In the genomic region with DNA sequence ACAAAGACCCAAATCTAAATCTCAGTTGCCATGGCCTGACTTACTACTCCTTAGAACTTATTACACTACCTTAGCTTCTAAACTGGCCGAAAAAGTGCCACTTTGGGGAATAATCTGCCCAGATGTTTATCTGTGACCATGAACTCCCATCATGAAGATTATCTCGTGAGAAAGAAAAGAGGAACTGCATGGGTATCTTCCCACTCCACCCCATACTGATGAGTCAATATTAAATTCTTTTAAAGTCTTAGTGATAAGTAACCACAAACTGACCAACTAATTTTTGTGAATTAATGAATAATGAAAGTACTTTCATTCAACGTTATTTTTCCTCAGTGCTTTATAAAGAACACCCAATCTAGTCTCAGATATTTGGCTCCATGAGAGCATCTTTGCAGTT, we compare ENCODE assay signal across 20 cellular contexts.
DNase-seq lines count a peak whose midpoint lies in the region; ATAC-seq, FAIRE-seq and TF ChIP-seq lines count a peak whose summit lies in the region.
"Had no signal": no experiment of that assay in that cellular context is flagged by ENCODE, and none has a peak within 500 bp of the region (broad histone marks: within the 10 kb centered on the region; RNA-seq: fewer than 3 reads in every experiment).

No MANE protein-coding gene starts in this region.

- ATAC-seq in stimulated activated naive B cell treated with anti-CD40 and anti-IgM and Interleukin-4, amounts not matched to agents 10 μg/mL and 1 μg/mL and 100 μg/mL, for 72 hours (replicated peaks), result peak; percentile 89 to 95
- ATAC-seq: CD8-positive, alpha-beta T cell had no signal

- DNase-seq in SKM-1 treated with dmso at 0.1 percent for 144 hours (lab: John Stamatoyannopoulos, UW; ENCODE audit: unreplicated experiment) (peak; percentile 5), SKM-1 (lab: John Stamatoyannopoulos, UW; ENCODE audit: unreplicated experiment) (no peak), NCI-H226 (peak; percentile 24), astrocyte (ENCODE audit: low read depth) (peak; percentile 46), ecto neural progenitor cell (ENCODE audit: low spot score) (no peak), Ammon's horn (ENCODE audit: low spot score) (no peak), DMS 273 treated with DMSO at 0.1 percent for 48 hours (lab: John Stamatoyannopoulos, UW) (no peak)
- no peak for DNase-seq in stimulated activated naive B cell treated with anti-CD40 and anti-IgM and Interleukin-4, amounts not matched to agents 10 μg/mL and 1 μg/mL and 100 μg/mL, for 72 hours
- DNase-seq: 8988T; BE2C; CD8-positive, alpha-beta T cell; DMS79; GM23248; IMR-90; Karpas-422; NCI-H1694 treated with DMSO at 0.1 percent for 48 hours; NCI-H524 treated with DMSO at 0.1 percent for 48 hours; Peyer's patch had no signal

- no peak overlapping the region for H3K27ac Mint-ChIP-seq in astrocyte (ENCODE audit: unreplicated experiment)
- peak overlapping the region; percentile 20 for H3K27ac Mint-ChIP-seq in stimulated activated naive B cell treated with anti-CD40 and anti-IgM and Interleukin-4, amounts not matched to agents 10 μg/mL and 1 μg/mL and 100 μg/mL, for 72 hours
- H3K27ac Mint-ChIP-seq: CD8-positive, alpha-beta T cell had no signal

- H3K4me2 ChIP-seq in astrocyte (ENCODE audit: low read length), result no peak overlapping the region

- no peaks in the 10 kb centered on the region for H3K36me3 ChIP-seq in astrocyte (ENCODE audit: insufficient read depth, low read length)
- H3K36me3 ChIP-seq: BE2C, HAP-1, Peyer's patch had no signal

- no peak overlapping the region for H3K27ac ChIP-seq in astrocyte (ENCODE audit: low read depth, low read length)
- H3K27ac ChIP-seq: GM23248, Peyer's patch had no signal

- H3K9me3 Mint-ChIP-seq in astrocyte (ENCODE audit: unreplicated experiment), result no peaks in the 10 kb centered on the region
- H3K9me3 Mint-ChIP-seq in stimulated activated naive B cell treated with anti-CD40 and anti-IgM and Interleukin-4, amounts not matched to agents 10 μg/mL and 1 μg/mL and 100 μg/mL, for 72 hours, result peaks cover 0 to 2% of the 10 kb centered on the region in 2 donors
- H3K9me3 Mint-ChIP-seq: CD8-positive, alpha-beta T cell had no signal

- no peak overlapping the region for H3K4me3 ChIP-seq in astrocyte (ENCODE audit: insufficient read depth, low read depth, low read length)
- H3K4me3 ChIP-seq: GM23248, HAP-1, Peyer's patch had no signal

- no peaks in the 10 kb centered on the region for H3K79me2 ChIP-seq in astrocyte (ENCODE audit: insufficient read depth, low read length)

- peaks cover 8% of the 10 kb centered on the region for H3K4me1 Mint-ChIP-seq in astrocyte (ENCODE audit: low read depth, unreplicated experiment)
- H3K4me1 Mint-ChIP-seq in stimulated activated naive B cell treated with anti-CD40 and anti-IgM and Interleukin-4, amounts not matched to agents 10 μg/mL and 1 μg/mL and 100 μg/mL, for 72 hours, result peaks cover 9 to 44% of the 10 kb centered on the region in 2 donors

- H3K9ac ChIP-seq in astrocyte (ENCODE audit: low read length), result no peak overlapping the region
- H3K9ac ChIP-seq: GM23248 had no signal

- no peaks in the 10 kb centered on the region for H3K9me3 ChIP-seq in astrocyte (ENCODE audit: insufficient read depth, low read depth, low read length)
- H3K9me3 ChIP-seq: BE2C, HAP-1, Peyer's patch had no signal

- no peak overlapping the region for H2AFZ ChIP-seq in astrocyte (ENCODE audit: low read depth, low read length)
- H2AFZ ChIP-seq: GM23248 had no signal

- FAIRE-seq in astrocyte (lab: Jason Lieb, UNC), result no peak
- FAIRE-seq: HTR-8/SVneo had no signal

- no peaks in the 10 kb centered on the region for H4K20me1 ChIP-seq in astrocyte (ENCODE audit: insufficient read depth, low read length)

- no peak for TF ChIP-seq CTCF in astrocyte (IDR thresholded peaks at IDR 0.05; ENCODE audit: insufficient read depth, low read depth, low read length)

- no peaks in the 10 kb centered on the region for H3K27me3 ChIP-seq in astrocyte (ENCODE audit: insufficient read depth, low read length)
- H3K27me3 ChIP-seq: BE2C, Peyer's patch had no signal

- no peak overlapping the region for H3K4me3 Mint-ChIP-seq in astrocyte (ENCODE audit: unreplicated experiment)
- H3K4me3 Mint-ChIP-seq in stimulated activated naive B cell treated with anti-CD40 and anti-IgM and Interleukin-4, amounts not matched to agents 10 μg/mL and 1 μg/mL and 100 μg/mL, for 72 hours, result peak overlapping the region in 1 of 2 donors; percentile 53
- H3K4me3 Mint-ChIP-seq: CD8-positive, alpha-beta T cell had no signal

- no peaks in the 10 kb centered on the region for H3K27me3 Mint-ChIP-seq in astrocyte (ENCODE audit: low read depth, unreplicated experiment)
- H3K27me3 Mint-ChIP-seq in stimulated activated naive B cell treated with anti-CD40 and anti-IgM and Interleukin-4, amounts not matched to agents 10 μg/mL and 1 μg/mL and 100 μg/mL, for 72 hours, result peaks cover 0 to 4% of the 10 kb centered on the region in 2 donors

- H3K4me1 ChIP-seq in astrocyte (ENCODE audit: insufficient read depth, low read length), result peaks cover 5% of the 10 kb centered on the region
- H3K4me1 ChIP-seq: BE2C, HAP-1, Peyer's patch had no signal

- H3K36me3 Mint-ChIP-seq in astrocyte (ENCODE audit: low read depth, unreplicated experiment), result no peaks in the 10 kb centered on the region
- no peaks in the 10 kb centered on the region for H3K36me3 Mint-ChIP-seq in stimulated activated naive B cell treated with anti-CD40 and anti-IgM and Interleukin-4, amounts not matched to agents 10 μg/mL and 1 μg/mL and 100 μg/mL, for 72 hours
- H3K36me3 Mint-ChIP-seq: CD8-positive, alpha-beta T cell had no signal

Comparison
In these comparisons a context has a peak if more than half of its experiments do, and no peak if none do; other contexts are left out.
1. DNase-seq: peak in SKM-1 treated with dmso at 0.1 percent for 144 hours (single experiment), NCI-H226 (single experiment) and astrocyte (single experiment); none in SKM-1 (single experiment), stimulated activated naive B cell treated with anti-CD40 and anti-IgM and Interleukin-4, amounts not matched to agents 10 μg/mL and 1 μg/mL and 100 μg/mL, for 72 hours (single experiment), ecto neural progenitor cell (single experiment), Ammon's horn (single experiment) and DMS 273 treated with DMSO at 0.1 percent for 48 hours (single experiment).